In the genomic region with DNA sequence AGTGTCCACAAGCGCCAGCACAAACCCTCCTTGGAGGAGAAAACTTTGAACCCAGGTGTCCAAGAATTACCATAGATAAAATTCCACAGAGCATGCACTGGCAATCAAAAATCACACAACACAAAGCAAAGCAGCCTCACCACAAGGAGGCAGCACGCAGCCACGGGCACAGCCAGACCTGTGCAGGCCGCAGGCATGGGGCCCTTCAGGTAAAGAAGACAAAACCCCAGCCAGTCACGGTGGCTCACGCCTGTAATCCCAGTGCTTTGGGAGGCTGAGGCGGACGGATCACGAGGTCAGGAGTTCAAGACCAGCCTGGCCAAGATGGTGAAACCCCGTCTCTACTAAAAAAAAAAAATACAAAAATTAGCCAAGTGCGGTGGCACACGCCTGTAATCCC, we compare ENCODE assay signal across 8 cellular contexts. TPM values are rescaled to one million over a fixed set of nuclear protein-coding genes. Genes with fewer than 3 reads are reported as not detected.
A peak's percentile ranks its signal among the peaks of the same experiment; 100 is the strongest.
DNase-seq lines count a peak whose midpoint lies in the region; FAIRE-seq and TF ChIP-seq lines count a peak whose summit lies in the region.
"Not testable (repeated sequence)": the region's sequence is repeated elsewhere in the genome, so short reads cannot be mapped to it uniquely, and the experiment has no call there.

No MANE protein-coding gene starts in this region.

- H3K9me3 Mint-ChIP-seq in activated naive CD8-positive, alpha-beta T cell treated with anti-CD3 and anti-CD28 coated beads for 36 hours; osteocyte (ENCODE audit: unreplicated experiment): not testable (repeated sequence)

- TF ChIP-seq CTCF in D721Med (IDR thresholded peaks at IDR 0.05; ENCODE audit: insufficient read depth, missing control alignments) (peak; percentile 52), osteocyte (IDR thresholded peaks at IDR 0.05) (peak; percentile 51)

- not testable (repeated sequence) for FAIRE-seq in D721Med (lab: Jason Lieb, UNC)

- H3K36me3 Mint-ChIP-seq in activated naive CD8-positive, alpha-beta T cell treated with anti-CD3 and anti-CD28 coated beads for 36 hours; osteocyte (ENCODE audit: unreplicated experiment): not testable (repeated sequence)

- H3K27ac Mint-ChIP-seq in activated naive CD8-positive, alpha-beta T cell treated with anti-CD3 and anti-CD28 coated beads for 36 hours; osteocyte (ENCODE audit: unreplicated experiment): not testable (repeated sequence)

- peaks cover 12% of the 10 kb centered on the region for H3K4me1 Mint-ChIP-seq in activated naive CD8-positive, alpha-beta T cell treated with anti-CD3 and anti-CD28 coated beads for 36 hours
- H3K4me1 Mint-ChIP-seq in osteocyte (ENCODE audit: unreplicated experiment): peaks cover 11% of the 10 kb centered on the region

- DNase-seq in D721Med (ENCODE audit: insufficient read length, low spot score); osteocyte (ENCODE audit: extremely low spot score, unreplicated experiment): not testable (repeated sequence)
- DNase-seq in HuH-7 (ENCODE audit: low spot score) (peak; percentile 88), NCI-H748 (lab: John Stamatoyannopoulos, UW; ENCODE audit: unreplicated experiment) (peak; percentile 48), UCSD-AML1 (lab: John Stamatoyannopoulos, UW; ENCODE audit: unreplicated experiment) (peak; percentile 57), germinal center (ENCODE audit: low spot score) (peak; percentile 51)
- DNase-seq in activated naive CD8-positive, alpha-beta T cell treated with anti-CD3 and anti-CD28 coated beads for 36 hours: peak; percentile 51
- DNase-seq in stimulated activated naive CD4-positive, alpha-beta T cell (lab: John Stamatoyannopoulos, UW): peak in 5 of 6 experiments; percentile 7 to 31 (median 19)

- not testable (repeated sequence) for H3K4me3 Mint-ChIP-seq in activated naive CD8-positive, alpha-beta T cell treated with anti-CD3 and anti-CD28 coated beads for 36 hours; osteocyte (ENCODE audit: unreplicated experiment)

- H3K27me3 Mint-ChIP-seq in activated naive CD8-positive, alpha-beta T cell treated with anti-CD3 and anti-CD28 coated beads for 36 hours; osteocyte (ENCODE audit: unreplicated experiment): not testable (repeated sequence)

RNA-seq across cellular contexts. Expression of a gene that starts 8.0 kb away (rescaled TPM):
- under 1 TPM in 1 of 2 experiments, not detected in 1; 0.43 TPM for total RNA-seq in activated naive CD8-positive, alpha-beta T cell treated with anti-CD3 and anti-CD28 coated beads for 36 hours
- total RNA-seq in osteocyte: 2.3 and 2.5 TPM in 2 replicates

RNA-seq across cellular contexts. Expression of a gene that starts 36.8 kb away (rescaled TPM):
- total RNA-seq in activated naive CD8-positive, alpha-beta T cell treated with anti-CD3 and anti-CD28 coated beads for 36 hours: 1 to 10 TPM; 6.3 to 6.9 TPM
- 17.5 and 18.9 TPM in 2 replicates for total RNA-seq in osteocyte

RNA-seq across cellular contexts. Expression of a gene that starts 49.5 kb away (rescaled TPM):
- total RNA-seq in activated naive CD8-positive, alpha-beta T cell treated with anti-CD3 and anti-CD28 coated beads for 36 hours: 10 to 100 TPM; 16.0 to 16.5 TPM
- 1,821 and 1,951 TPM in 2 replicates for total RNA-seq in osteocyte

Comparison
In these comparisons a context has a peak if more than half of its experiments do, and no peak if none do; other contexts are left out.
1. RNA of a gene that starts 49.5 kb away (total RNA-seq): 1,821 to 1,951 TPM in osteocyte; 16.0 to 16.5 TPM in activated naive CD8-positive, alpha-beta T cell treated with anti-CD3 and anti-CD28 coated beads for 36 hours; every median in the first group is over 100 times any median in the second.